Comparison of ENCODE assay signal across 1 cellular context in the genomic region with DNA sequence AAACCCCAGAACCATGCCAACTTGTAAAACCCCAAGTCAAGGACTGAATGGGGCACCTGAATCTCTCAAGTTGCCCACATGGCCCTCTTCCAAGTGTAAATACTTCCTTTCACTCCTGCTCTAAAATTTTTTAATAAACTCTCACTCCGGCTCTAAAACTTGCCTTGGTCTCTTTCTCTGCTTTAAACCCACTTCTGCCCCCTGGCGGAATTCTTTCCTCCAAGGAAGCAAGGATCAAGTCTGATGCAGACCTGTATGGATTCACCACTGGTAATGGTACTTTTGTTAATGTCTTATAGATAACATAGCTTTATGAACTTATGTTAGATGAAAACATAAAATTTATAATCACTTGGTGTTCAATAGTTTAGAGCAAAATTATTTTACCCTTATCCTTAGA.
TF ChIP-seq lines count a peak whose summit lies in the region.

No MANE protein-coding gene starts in this region.

TF ChIP-seq in WTC11, 78 proteins besides CTCF, POLR2A, EP300 and RAD21 (continued from another document):
- TF ChIP-seq CREM (CRISPR knock-in tag; IDR thresholded peaks at IDR 0.05): no peak
- no peak for TF ChIP-seq FOXK1 (CRISPR knock-in tag; IDR thresholded peaks at IDR 0.05)
- no peak for TF ChIP-seq PRRX2 (CRISPR knock-in tag; IDR thresholded peaks at IDR 0.05)
- no peak for TF ChIP-seq ZNF671 (CRISPR knock-in tag; IDR thresholded peaks at IDR 0.05)
- no peak for TF ChIP-seq FOXJ3 (CRISPR knock-in tag; IDR thresholded peaks at IDR 0.05; ENCODE audit: borderline replicate concordance)
- no peak for TF ChIP-seq ZNF416 (CRISPR knock-in tag; IDR thresholded peaks at IDR 0.05)
